ENCODE assay signal across 8 cellular contexts in the genomic region with DNA sequence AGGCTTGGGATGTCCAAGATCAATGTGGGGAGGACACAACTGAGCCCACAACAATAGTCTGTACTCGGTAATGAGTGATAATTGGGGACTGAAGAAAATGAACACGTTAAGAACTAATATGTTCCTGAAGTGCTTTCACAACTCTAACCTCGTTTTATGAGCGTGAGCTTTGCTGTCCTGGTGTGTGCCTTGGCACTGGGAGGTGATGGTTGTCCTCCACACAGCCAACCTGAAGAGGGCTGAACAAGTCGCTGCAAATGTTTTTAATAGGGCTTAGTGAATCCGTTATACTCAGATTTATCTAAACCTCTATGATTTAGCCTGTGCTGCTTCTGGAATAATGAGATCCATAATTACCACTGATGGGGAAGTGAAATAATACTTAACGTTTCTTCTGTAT.
A peak's percentile ranks its signal among the peaks of the same experiment; 100 is the strongest.
DNase-seq lines count a peak whose midpoint lies in the region; ATAC-seq, FAIRE-seq and TF ChIP-seq lines count a peak whose summit lies in the region.
"Not testable (repeated sequence)": the region's sequence is repeated elsewhere in the genome, so short reads cannot be mapped to it uniquely, and the experiment has no call there.

No MANE protein-coding gene starts in this region.

- H3K9ac ChIP-seq in H1 (replicated peaks in 1 of 4; ENCODE audit: extremely low read depth in 1 of 4, low read depth in 3 of 4, low read length in 3 of 4) = not testable (repeated sequence)

- not testable (repeated sequence) for H3K4me1 ChIP-seq in OCI-LY7 (ENCODE audit: insufficient read depth, low read length, poor library complexity, severe bottlenecking); H1 (replicated peaks in 1 of 4; ENCODE audit: control insufficient read depth in 3 of 4, insufficient read depth in 4 of 4, low read length in 3 of 4)

- not testable (repeated sequence) for H2BK15ac ChIP-seq in H1 (ENCODE audit: low read length)

- H3K9me3 Mint-ChIP-seq in Calu3 (ENCODE audit: low read depth, unreplicated experiment); activated T-helper 17 cell treated with anti-CD3 and anti-CD28 coated beads, Interleukin-2, amount 50 U/mL, for 72 hours; mesothelial cell of epicardium; stimulated activated naive CD8-positive, alpha-beta T cell treated with anti-CD3 and anti-CD28 coated beads, Interleukin-15, Interleukin-2, amounts not matched to agents 100 ng/mL and 50 ng/mL, for 24 hours: not testable (repeated sequence)

- 50% methylated on average over 2 of the region's 7 CpGs; no CpG with 5 or more reads in 1 of the 2 experiments for WGBS in H1 (ENCODE audit: extremely low coverage in 1 of 2, insufficient coverage in 1 of 2, insufficient read length in 1 of 2, insufficient replicate concordance in 2 of 2, low coverage in 1 of 2, low lambda C conversion rate in 2 of 2, missing lambda C conversion rate in 1 of 2), 2 experiments

- not testable (repeated sequence) for H4K5ac ChIP-seq in H1 (ENCODE audit: insufficient read length, low read depth, low read length)

- ATAC-seq in GM21528 (IDR thresholded peaks at IDR 0.05; ENCODE audit: low FRiP score, unreplicated experiment) = peak; percentile 30
- ATAC-seq in HG03354 (IDR thresholded peaks at IDR 0.05; ENCODE audit: poor library complexity, severe bottlenecking, unreplicated experiment) = peak; percentile 5
- not testable (repeated sequence) for ATAC-seq in activated T-helper 17 cell treated with anti-CD3 and anti-CD28 coated beads, Interleukin-2, amount 50 U/mL, for 72 hours (replicated peaks)

- not testable (repeated sequence) for H3K27ac Mint-ChIP-seq in Calu3 (ENCODE audit: unreplicated experiment); activated T-helper 17 cell treated with anti-CD3 and anti-CD28 coated beads, Interleukin-2, amount 50 U/mL, for 72 hours
- H3K27ac Mint-ChIP-seq in mesothelial cell of epicardium = peak overlapping the region; percentile 96
- peak overlapping the region; percentile 96 for H3K27ac Mint-ChIP-seq in stimulated activated naive CD8-positive, alpha-beta T cell treated with anti-CD3 and anti-CD28 coated beads, Interleukin-15, Interleukin-2, amounts not matched to agents 100 ng/mL and 50 ng/mL, for 24 hours

- not testable (repeated sequence) for TF ChIP-seq POLR2A in H1 (IDR thresholded peaks at IDR 0.05; ENCODE audit: control extremely low read depth in 1 of 2, low read depth in 2 of 2, low read length in 2 of 2)

- not testable (repeated sequence) for H3K9me3 ChIP-seq in OCI-LY7 (ENCODE audit: low read length); H1 (ENCODE audit: insufficient read depth in 2 of 2, low read depth in 1 of 2, low read length in 1 of 2)

- not testable (repeated sequence) for H3K23me2 ChIP-seq in H1 (ENCODE audit: low read depth, low read length)

- H3K79me2 ChIP-seq in OCI-LY7 (ENCODE audit: insufficient read depth, low read depth, low read length); H1 (ENCODE audit: control insufficient read depth in 1 of 2, insufficient read depth in 2 of 2, low read length in 2 of 2): not testable (repeated sequence)

- not testable (repeated sequence) for H2AK5ac ChIP-seq in H1 (ENCODE audit: low read depth, low read length)

- H3K4me3 Mint-ChIP-seq in Calu3 (ENCODE audit: low read depth, unreplicated experiment) = peak overlapping the region; percentile 77
- H3K4me3 Mint-ChIP-seq in activated T-helper 17 cell treated with anti-CD3 and anti-CD28 coated beads, Interleukin-2, amount 50 U/mL, for 72 hours = peak overlapping the region; percentile 31
- peak overlapping the region; percentile 98 for H3K4me3 Mint-ChIP-seq in mesothelial cell of epicardium
- H3K4me3 Mint-ChIP-seq in stimulated activated naive CD8-positive, alpha-beta T cell treated with anti-CD3 and anti-CD28 coated beads, Interleukin-15, Interleukin-2, amounts not matched to agents 100 ng/mL and 50 ng/mL, for 24 hours = peak overlapping the region; percentile 95

- CTCF ChIA-PET in Calu3 (lab: Charles Lee); OCI-LY7 (lab: Charles Lee; ENCODE audit: unreplicated experiment); H1 (lab: Charles Lee; ENCODE audit: partially characterized antibody): not testable (repeated sequence)

- H3K23ac ChIP-seq in H1 (ENCODE audit: insufficient read length) = not testable (repeated sequence)

- DNase-seq in Calu3; OCI-LY7 (ENCODE audit: low spot score); H1 (ENCODE audit: low read depth in 1 of 2, low spot score in 2 of 2); mesothelial cell of epicardium (ENCODE audit: low spot score in 2 of 2, unreplicated experiment in 2 of 2): not testable (repeated sequence)

- not testable (repeated sequence) for H2BK20ac ChIP-seq in H1 (ENCODE audit: low read length)

- not testable (repeated sequence) for H3K79me1 ChIP-seq in H1 (ENCODE audit: low read depth, low read length)

- intact Hi-C loops in Calu3 (cut with micrococcal nuclease; ENCODE audit: unreplicated experiment); OCI-LY7 (cut with micrococcal nuclease; ENCODE audit: unreplicated experiment): not testable (repeated sequence)

- H3K14ac ChIP-seq in H1 (ENCODE audit: insufficient read length) = not testable (repeated sequence)

- H3K4ac ChIP-seq in H1 (replicated peaks; ENCODE audit: insufficient read length, low read depth, low read length) = not testable (repeated sequence)

- H3K4me3 ChIP-seq in OCI-LY7 (ENCODE audit: low read depth, low read length, poor library complexity, severe bottlenecking) = peak overlapping the region; percentile 77
- peak overlapping the region in 2 of 4 experiments; percentile 55 to 65; a peak in 3 of 8 replicates for H3K4me3 ChIP-seq in H1 (ENCODE audit: extremely low read depth in 1 of 4, insufficient read depth in 2 of 4, low read depth in 3 of 4, low read length in 4 of 4)

- not testable (repeated sequence) for H2BK12ac ChIP-seq in H1 (ENCODE audit: low read depth, low read length)

- not testable (repeated sequence) for H4K8ac ChIP-seq in H1 (ENCODE audit: extremely low read depth, insufficient read depth, low read length)

- H3K27ac ChIP-seq in OCI-LY7 (ENCODE audit: low read depth, low read length, poor library complexity, severe bottlenecking) = peak overlapping the region; percentile 88
- not testable (repeated sequence) for H3K27ac ChIP-seq in H1 (ENCODE audit: low read depth, low read length)

- H3K4me2 ChIP-seq in OCI-LY7 (ENCODE audit: low read length) (peak overlapping the region; percentile 72), H1 (ENCODE audit: insufficient read depth in 1 of 2, low read depth in 2 of 2, low read length in 2 of 2) (peak overlapping the region; percentile 61 to 64; a peak in 3 of 4 replicates)

- not testable (repeated sequence) for H3K27me3 ChIP-seq in H1 (replicated peaks in 1 of 4; ENCODE audit: control insufficient read depth in 3 of 4, extremely low read depth in 1 of 4, insufficient read depth in 3 of 4, low read length in 3 of 4)

- not testable (repeated sequence) for FAIRE-seq in H1 (lab: Jason Lieb, UNC)

- H3K4me1 Mint-ChIP-seq in Calu3 (ENCODE audit: low read depth, unreplicated experiment); activated T-helper 17 cell treated with anti-CD3 and anti-CD28 coated beads, Interleukin-2, amount 50 U/mL, for 72 hours; mesothelial cell of epicardium; stimulated activated naive CD8-positive, alpha-beta T cell treated with anti-CD3 and anti-CD28 coated beads, Interleukin-15, Interleukin-2, amounts not matched to agents 100 ng/mL and 50 ng/mL, for 24 hours (ENCODE audit: low read depth): not testable (repeated sequence)

- not testable (repeated sequence) for H4K20me1 ChIP-seq in OCI-LY7 (ENCODE audit: insufficient read depth, low read length); H1 (replicated peaks in 1 of 2; ENCODE audit: control insufficient read depth in 1 of 2, insufficient read depth in 2 of 2, low read length in 2 of 2)

- not testable (repeated sequence) for TF ChIP-seq CTCF in Calu3 (IDR thresholded peaks at IDR 0.05; ENCODE audit: unreplicated experiment); OCI-LY7 (conservative IDR thresholded peaks at IDR 0.05; ENCODE audit: low read length); H1 (IDR thresholded peaks at IDR 0.05; ENCODE audit: control extremely low read depth in 1 of 3, insufficient read depth in 1 of 3, low read depth in 1 of 3, low read length in 3 of 3); mesothelial cell of epicardium (IDR thresholded peaks at IDR 0.05; ENCODE audit: unreplicated experiment)

- not testable (repeated sequence) for H2AFZ ChIP-seq in OCI-LY7 (ENCODE audit: low read length); H1 (ENCODE audit: low read length)

- not testable (repeated sequence) for H2BK5ac ChIP-seq in H1 (ENCODE audit: low read depth, low read length)

- not testable (repeated sequence) for H4K91ac ChIP-seq in H1 (replicated peaks; ENCODE audit: insufficient read length, low read length)

- not testable (repeated sequence) for H3K9me2 ChIP-seq in OCI-LY7 (ENCODE audit: insufficient read depth, low read length)

- H3K36me3 Mint-ChIP-seq in Calu3 (ENCODE audit: insufficient read depth, unreplicated experiment) = peaks cover 13% of the 10 kb centered on the region
- not testable (repeated sequence) for H3K36me3 Mint-ChIP-seq in activated T-helper 17 cell treated with anti-CD3 and anti-CD28 coated beads, Interleukin-2, amount 50 U/mL, for 72 hours (ENCODE audit: low read depth); mesothelial cell of epicardium; stimulated activated naive CD8-positive, alpha-beta T cell treated with anti-CD3 and anti-CD28 coated beads, Interleukin-15, Interleukin-2, amounts not matched to agents 100 ng/mL and 50 ng/mL, for 24 hours (ENCODE audit: low read depth)

- TF ChIP-seq EP300 in H1 (IDR thresholded peaks at IDR 0.05; ENCODE audit: borderline replicate concordance in 1 of 2, low read depth in 2 of 2, low read length in 2 of 2) = not testable (repeated sequence)

- TF ChIP-seq RAD21 in H1 (IDR thresholded peaks at IDR 0.05 in 1 of 2, conservative IDR thresholded peaks at IDR 0.05 in 1 of 2; ENCODE audit: low read depth in 2 of 2, low read length in 2 of 2) = not testable (repeated sequence)

- H3K56ac ChIP-seq in H1 (replicated peaks; ENCODE audit: insufficient read length, low read depth, low read length) = not testable (repeated sequence)

- POLR2A ChIA-PET in OCI-LY7 (lab: Charles Lee); H1 (lab: Charles Lee; ENCODE audit: partially characterized antibody): not testable (repeated sequence)

- H3K36me3 ChIP-seq in OCI-LY7 (ENCODE audit: insufficient read depth, low read length); H1 (ENCODE audit: control insufficient read depth in 2 of 4, insufficient read depth in 4 of 4, low read length in 3 of 4): not testable (repeated sequence)

- H3K18ac ChIP-seq in H1 (ENCODE audit: extremely low read depth, low read length) = not testable (repeated sequence)

- not testable (repeated sequence) for H3K27me3 Mint-ChIP-seq in Calu3 (ENCODE audit: unreplicated experiment); mesothelial cell of epicardium (ENCODE audit: low read depth); stimulated activated naive CD8-positive, alpha-beta T cell treated with anti-CD3 and anti-CD28 coated beads, Interleukin-15, Interleukin-2, amounts not matched to agents 100 ng/mL and 50 ng/mL, for 24 hours
- H3K27me3 Mint-ChIP-seq in activated T-helper 17 cell treated with anti-CD3 and anti-CD28 coated beads, Interleukin-2, amount 50 U/mL, for 72 hours = peaks cover 11% of the 10 kb centered on the region

- not testable (repeated sequence) for H2BK120ac ChIP-seq in H1 (replicated peaks; ENCODE audit: low read depth, low read length)

- BruUV-seq in Calu3 (replicated peaks; lab: Mats Ljungman, UMichigan); OCI-LY7 (replicated peaks; lab: Mats Ljungman, UMichigan): not testable (repeated sequence)

Comparison
In these comparisons a context has a peak if more than half of its experiments do, and no peak if none do; other contexts are left out.
1. H3K4me3 Mint-ChIP-seq: peak in every context shown above with its lines; median percentile 98 in mesothelial cell of epicardium; 95 in stimulated activated naive CD8-positive, alpha-beta T cell treated with anti-CD3 and anti-CD28 coated beads, Interleukin-15, Interleukin-2, amounts not matched to agents 100 ng/mL and 50 ng/mL, for 24 hours; 77 in Calu3; 31 in activated T-helper 17 cell treated with anti-CD3 and anti-CD28 coated beads, Interleukin-2, amount 50 U/mL, for 72 hours.